ENCODE assay signal across 28 cellular contexts in the genomic region with DNA sequence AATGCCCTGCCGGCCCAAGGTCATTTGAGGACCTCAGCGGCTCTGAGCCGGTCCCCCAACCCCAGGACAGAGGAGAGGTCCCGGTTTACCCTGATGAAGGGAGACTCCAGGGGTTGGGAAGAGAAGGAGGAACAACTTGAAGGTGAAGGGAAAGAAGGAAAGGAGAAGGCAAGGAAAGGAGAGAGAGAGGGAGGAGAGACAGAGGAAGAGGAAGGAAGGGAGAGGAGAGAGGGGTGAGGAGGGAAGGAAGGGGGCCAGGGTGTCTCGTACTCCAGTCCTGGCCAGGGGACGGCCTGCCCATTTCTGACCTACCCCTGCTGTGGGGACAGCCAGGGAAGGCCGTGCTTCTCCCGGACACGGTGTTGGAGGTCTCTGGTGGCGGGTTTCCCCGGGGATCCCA. TPM values are rescaled to one million over a fixed set of nuclear protein-coding genes. Genes with fewer than 3 reads are reported as not detected.
DNase-seq lines count a peak whose midpoint lies in the region; ATAC-seq and TF ChIP-seq lines count a peak whose summit lies in the region.
"Had no signal": no experiment of that assay in that cellular context is flagged by ENCODE, and none has a peak within 500 bp of the region (broad histone marks: within the 10 kb centered on the region; RNA-seq: fewer than 3 reads in every experiment).

No MANE protein-coding gene starts in this region.

- H3K9me3 Mint-ChIP-seq in activated naive CD4-positive, alpha-beta T cell treated with anti-CD3 and anti-CD28 coated beads, Interleukin-2, amount 50 U/mL, for 72 hours = no peaks in the 10 kb centered on the region
- H3K9me3 Mint-ChIP-seq: activated naive CD4-positive, alpha-beta T cell treated with anti-CD3 and anti-CD28 coated beads, Interleukin-2, amount 10 ng/mL, durations not matched to agents 7 days and 5 days; CD4-positive, alpha-beta memory T cell; effector memory CD8-positive, alpha-beta T cell; GM23338; IgD-negative memory B cell; stimulated activated naive CD8-positive, alpha-beta T cell treated with anti-CD3 and anti-CD28 coated beads, Interleukin-15, amount 100 ng/mL, for 72 hours had no signal

- no peak overlapping the region for H3K27ac Mint-ChIP-seq in activated naive CD4-positive, alpha-beta T cell treated with anti-CD3 and anti-CD28 coated beads, Interleukin-2, amount 50 U/mL, for 72 hours
- H3K27ac Mint-ChIP-seq: activated naive CD4-positive, alpha-beta T cell treated with anti-CD3 and anti-CD28 coated beads, Interleukin-2, amount 10 ng/mL, durations not matched to agents 7 days and 5 days; CD4-positive, alpha-beta memory T cell; GM23338; IgD-negative memory B cell; stimulated activated naive CD8-positive, alpha-beta T cell treated with anti-CD3 and anti-CD28 coated beads, Interleukin-15, amount 100 ng/mL, for 72 hours had no signal

- no peaks in the 10 kb centered on the region for H3K27me3 ChIP-seq in BJ (ENCODE audit: control insufficient read depth, insufficient read depth, low read length)
- H3K27me3 ChIP-seq in thoracic aorta (replicated peaks; ENCODE audit: insufficient read depth) = no peaks in the 10 kb centered on the region

- H3K4me3 ChIP-seq in BJ (ENCODE audit: low read depth, low read length) (peak overlapping the region; percentile 83), SK-N-MC (peak overlapping the region; percentile 78), foreskin fibroblast (ENCODE audit: low read depth in 1 of 2, low read length in 2 of 2) (peak overlapping the region; percentile 71 to 80), thoracic aorta (peak overlapping the region; percentile 85)

- no peaks in the 10 kb centered on the region for H3K36me3 Mint-ChIP-seq in activated naive CD4-positive, alpha-beta T cell treated with anti-CD3 and anti-CD28 coated beads, Interleukin-2, amount 50 U/mL, for 72 hours
- H3K36me3 Mint-ChIP-seq: activated naive CD4-positive, alpha-beta T cell treated with anti-CD3 and anti-CD28 coated beads, Interleukin-2, amount 10 ng/mL, durations not matched to agents 7 days and 5 days; CD4-positive, alpha-beta memory T cell; IgD-negative memory B cell had no signal

- ATAC-seq in thoracic aorta (ENCODE audit: insufficient number of reproducible peaks, low FRiP score, low read depth) = no peak
- no peak for ATAC-seq in activated naive CD4-positive, alpha-beta T cell treated with anti-CD3 and anti-CD28 coated beads, Interleukin-2, amount 50 U/mL, for 72 hours
- ATAC-seq: effector memory CD8-positive, alpha-beta T cell; left lobe of liver; stimulated activated naive CD8-positive, alpha-beta T cell treated with anti-CD3 and anti-CD28 coated beads, Interleukin-15, amount 100 ng/mL, for 72 hours had no signal

- CTCF ChIA-PET in BJ (lab: Yijun Ruan, JAX) = interaction anchor here (0.6 to 1.8 kb wide), 2 partner anchors 25 to 71 kb away, joined by 3 to 5 read pairs; a partner anchor contains a TSS

- H3K36me3 ChIP-seq in BJ (ENCODE audit: control insufficient read depth, insufficient read depth, low read length) (peaks cover 4% of the 10 kb centered on the region), SK-N-MC (ENCODE audit: insufficient read depth, low read length) (peaks cover 13% of the 10 kb centered on the region), thoracic aorta (no peaks in the 10 kb centered on the region)

- no peaks in the 10 kb centered on the region for H3K9me3 ChIP-seq in SK-N-MC (ENCODE audit: low read depth, low read length)
- H3K9me3 ChIP-seq in thoracic aorta = no peaks in the 10 kb centered on the region

- peaks cover 28 to 52% of the 10 kb centered on the region in 2 donors for H3K4me1 ChIP-seq in thoracic aorta (ENCODE audit: control insufficient read depth in 1 of 2, low read depth in 2 of 2)

- TF ChIP-seq CTCF in BJ (IDR thresholded peaks at IDR 0.05; ENCODE audit: insufficient read depth, low read depth, low read length) (no peak), foreskin fibroblast (IDR thresholded peaks at IDR 0.05; ENCODE audit: low read depth, low read length) (no peak), thoracic aorta (IDR thresholded peaks at IDR 0.05) (no peak)

- peak overlapping the region; percentile 77 for H3K9ac ChIP-seq in SK-N-MC (ENCODE audit: insufficient read length)

- POLR2A ChIA-PET in BJ (lab: Charles Lee) = no interaction called here

- DNase-seq in BJ (ENCODE audit: low read depth) = no peak
- DNase-seq in SK-N-MC (ENCODE audit: low read depth, low spot score) = no peak
- DNase-seq in foreskin fibroblast = no peak
- DNase-seq in thoracic aorta (ENCODE audit: low spot score) = no peak
- no peak for DNase-seq in NCI-H187 treated with DMSO at 0.1 percent for 48 hours (lab: John Stamatoyannopoulos, UW)
- DNase-seq in activated naive CD4-positive, alpha-beta T cell treated with anti-CD3 and anti-CD28 coated beads, Interleukin-2, amount 50 U/mL, for 72 hours (ENCODE audit: low spot score in 2 of 2) = no peak
- DNase-seq in glomerular visceral epithelial cell (ENCODE audit: extremely low spot score) = no peak
- DNase-seq: activated CD4-positive, alpha-beta T cell treated with anti-CD3 and anti-CD28 coated beads, Interleukin-2, amount 50 U/mL, for 4 hours; activated CD8-positive, alpha-beta memory T cell treated with anti-CD3 and anti-CD28 coated beads, Interleukin-2, amount 50 U/mL, for 4 hours; activated naive CD4-positive, alpha-beta T cell treated with anti-CD3 and anti-CD28 coated beads, Interleukin-2, amount 10 ng/mL, durations not matched to agents 7 days and 5 days; amygdala; CD4-positive, alpha-beta memory T cell; cortex of kidney; effector memory CD8-positive, alpha-beta T cell; EL; mesendoderm; NCI-H1105 treated with DMSO at 0.1 percent for 48 hours; NCI-H2029; NCI-H526 treated with DMSO at 0.1 percent for 48 hours; small intestine; stimulated activated CD4-positive, alpha-beta T cell treated with anti-CD3 and anti-CD28 coated beads, Interleukin-1b, Interleukin-23, amount 100 ng/mL, for 48 hours; stimulated activated CD8-positive, alpha-beta memory T cell treated with anti-CD3 and anti-CD28 coated beads, Interleukin-4, amount 100 ng/mL, for 48 hours; stimulated activated naive CD8-positive, alpha-beta T cell treated with anti-CD3 and anti-CD28 coated beads, Interleukin-15, amount 100 ng/mL, for 72 hours; trophoblast cell had no signal

- H3K27ac ChIP-seq in SK-N-MC = peak overlapping the region; percentile 65
- H3K27ac ChIP-seq in thoracic aorta = peak overlapping the region; percentile 17 to 82

RNA-seq across cellular contexts. Expression of a gene that starts 1.9 kb away (rescaled TPM):
- 20.4 and 37.4 TPM in 2 replicates for polyA plus RNA-seq in BJ (2011; rRNA removed)
- 8.9 and 9.5 TPM in 2 replicates for polyA minus RNA-seq in BJ (2011; rRNA and poly(A)+ RNA removed)
- 10 to 100 TPM; 42.0 to 66.1 TPM for total RNA-seq in thoracic aorta
- total RNA-seq in activated naive CD4-positive, alpha-beta T cell treated with anti-CD3 and anti-CD28 coated beads, Interleukin-2, amount 50 U/mL, for 72 hours = 1 to 10 TPM in 1 of 2 donors, not detected in 1; 1.7 TPM
- total RNA-seq: CD4-positive, alpha-beta memory T cell; left lobe of liver; myocyte had no signal
- polyA plus RNA-seq: CD4-positive, alpha-beta memory T cell; IgD-negative memory B cell had no signal

RNA-seq across cellular contexts. Expression of a gene that starts 25.4 kb away (rescaled TPM):
- 13.1 and 23.2 TPM in 2 replicates for polyA plus RNA-seq in BJ (2011; rRNA removed)
- polyA minus RNA-seq in BJ (2011; rRNA and poly(A)+ RNA removed) = 6.7 and 10.5 TPM in 2 replicates
- total RNA-seq in thoracic aorta = 10 to 100 TPM; 23.0 to 31.0 TPM
- total RNA-seq in activated naive CD4-positive, alpha-beta T cell treated with anti-CD3 and anti-CD28 coated beads, Interleukin-2, amount 50 U/mL, for 72 hours = 10 to 100 TPM; 16.3 to 17.6 TPM

RNA-seq across cellular contexts. Expression of a gene that starts 41.4 kb away (rescaled TPM):
- polyA plus RNA-seq in BJ (2011; rRNA removed) = 77.1 and 96.3 TPM in 2 replicates
- polyA minus RNA-seq in BJ (2011; rRNA and poly(A)+ RNA removed) = 24.0 and 39.5 TPM in 2 replicates
- total RNA-seq in thoracic aorta = 10 to 100 TPM; 16.9 to 27.2 TPM
- 10 to 100 TPM; 47.5 to 56.4 TPM for total RNA-seq in activated naive CD4-positive, alpha-beta T cell treated with anti-CD3 and anti-CD28 coated beads, Interleukin-2, amount 50 U/mL, for 72 hours

RNA-seq across cellular contexts. Expression of a gene that starts 46.5 kb away (rescaled TPM):
- 0.20 and 0.21 TPM in 2 replicates for polyA plus RNA-seq in BJ (2011; rRNA removed)
- 0.09 TPM in 1 of 2 replicates, not detected in the other for polyA minus RNA-seq in BJ (2011; rRNA and poly(A)+ RNA removed)
- not detected for total RNA-seq in thoracic aorta
- under 1 TPM in 1 of 2 donors, not detected in 1; 0.41 TPM for total RNA-seq in activated naive CD4-positive, alpha-beta T cell treated with anti-CD3 and anti-CD28 coated beads, Interleukin-2, amount 50 U/mL, for 72 hours
- total RNA-seq: CD4-positive, alpha-beta memory T cell; GM23338; left lobe of liver; myocyte had no signal
- polyA plus RNA-seq: CD4-positive, alpha-beta memory T cell; GM23338; IgD-negative memory B cell had no signal

Comparison
In these comparisons a context has a peak if more than half of its experiments do, and no peak if none do; other contexts are left out.
1. RNA of a gene that starts 1.9 kb away (total RNA-seq): 42.0 to 66.1 TPM in thoracic aorta; 1.7 TPM in activated naive CD4-positive, alpha-beta T cell treated with anti-CD3 and anti-CD28 coated beads, Interleukin-2, amount 50 U/mL, for 72 hours; every median in the first group is over 10 times any median in the second.
2. Peak in every context shown above with its lines, with median percentiles within 50 percentile points of each other: H3K4me3 ChIP-seq.